ENCODE assay signal across 25 cellular contexts in genomic region chr5:59525310-59525709, GRCh38.
"Had no signal": no experiment of that assay in that cellular context is flagged by ENCODE, and none has a peak within 500 bp of the region (broad histone marks: within the 10 kb centered on the region; RNA-seq: fewer than 3 reads in every experiment).

No MANE protein-coding gene starts in this region.

- H3K36me3 Mint-ChIP-seq: activated CD8-positive, alpha-beta memory T cell treated with anti-CD3 and anti-CD28 coated beads, Interleukin-2, amount 10 ng/mL, durations not matched to agents 7 days and 5 days; activated naive CD4-positive, alpha-beta T cell treated with anti-CD3 and anti-CD28 coated beads, Interleukin-2, amount 50 U/mL, for 24 hours; T-cell had no signal

- H3K27ac Mint-ChIP-seq: activated B cell treated with CpG ODN at 0.5 μM for 24 hours; activated CD4-positive, alpha-beta T cell treated with anti-CD3 and anti-CD28 coated beads, Interleukin-2, amount 10 ng/mL, durations not matched to agents 24 days and 14 days; activated CD8-positive, alpha-beta memory T cell treated with anti-CD3 and anti-CD28 coated beads, Interleukin-2, amount 10 ng/mL, durations not matched to agents 7 days and 5 days; activated naive CD4-positive, alpha-beta T cell treated with anti-CD3 and anti-CD28 coated beads, Interleukin-2, amount 50 U/mL, for 24 hours; activated T-cell treated with anti-CD3 and anti-CD28 coated beads, Interleukin-2, amount 50 U/mL, for 24 hours; activated T-helper 1 cell treated with anti-CD3 and anti-CD28 coated beads, Interleukin-12 subunit alpha, Interleukin-12 subunit beta, Interleukin-2, Interleukin-4 antibody, amounts not matched to agents 30 ng/mL and 10 ng/mL and 1 ng/mL, durations not matched to agents 14 hours and 24 hours and 36 hours; T-cell had no signal

- H3K27ac ChIP-seq: body of pancreas, SK-N-MC had no signal

- H3K4me3 ChIP-seq: body of pancreas, SK-N-MC had no signal

- DNase-seq: activated B cell treated with CpG ODN at 0.5 μM for 24 hours; activated CD4-positive, alpha-beta T cell treated with anti-CD3 and anti-CD28 coated beads for 1 hour; activated CD4-positive, alpha-beta T cell treated with anti-CD3 and anti-CD28 coated beads, Interleukin-2, amount 10 ng/mL, durations not matched to agents 24 days and 14 days; activated CD4-positive, alpha-beta T cell treated with anti-CD3 and anti-CD28 coated beads, Interleukin-2, amount 50 U/mL, for 48 hours; activated CD8-positive, alpha-beta memory T cell treated with anti-CD3 and anti-CD28 coated beads, Interleukin-2, amount 10 ng/mL, durations not matched to agents 7 days and 5 days; activated effector memory CD4-positive, alpha-beta T cell treated with Interleukin-2 at 50 U/mL for 16 hours; activated naive CD4-positive, alpha-beta T cell; activated T-cell treated with anti-CD3 and anti-CD28 coated beads, Interleukin-2, amount 50 U/mL, for 24 hours; aorta; body of pancreas; NCI-H1048; NCI-H146; NCI-H1930; NCI-H2107; NCI-H2171 treated with DMSO at 0.1 percent for 48 hours; NCI-H226; NCI-H526; NCI-H774; SIG-M5; T-cell; T-helper 2 cell; T1000 had no signal

- H3K4me3 Mint-ChIP-seq: activated B cell treated with CpG ODN at 0.5 μM for 24 hours; activated CD4-positive, alpha-beta T cell treated with anti-CD3 and anti-CD28 coated beads, Interleukin-2, amount 10 ng/mL, durations not matched to agents 24 days and 14 days; activated CD8-positive, alpha-beta memory T cell treated with anti-CD3 and anti-CD28 coated beads, Interleukin-2, amount 10 ng/mL, durations not matched to agents 7 days and 5 days; activated naive CD4-positive, alpha-beta T cell treated with anti-CD3 and anti-CD28 coated beads, Interleukin-2, amount 50 U/mL, for 24 hours; activated T-cell treated with anti-CD3 and anti-CD28 coated beads, Interleukin-2, amount 50 U/mL, for 24 hours; activated T-helper 1 cell treated with anti-CD3 and anti-CD28 coated beads, Interleukin-12 subunit alpha, Interleukin-12 subunit beta, Interleukin-2, Interleukin-4 antibody, amounts not matched to agents 30 ng/mL and 10 ng/mL and 1 ng/mL, durations not matched to agents 14 hours and 24 hours and 36 hours; T-cell had no signal

- H3K27me3 Mint-ChIP-seq: activated B cell treated with CpG ODN at 0.5 μM for 24 hours; activated CD4-positive, alpha-beta T cell treated with anti-CD3 and anti-CD28 coated beads, Interleukin-2, amount 10 ng/mL, durations not matched to agents 24 days and 14 days; activated CD8-positive, alpha-beta memory T cell treated with anti-CD3 and anti-CD28 coated beads, Interleukin-2, amount 10 ng/mL, durations not matched to agents 7 days and 5 days; activated naive CD4-positive, alpha-beta T cell treated with anti-CD3 and anti-CD28 coated beads, Interleukin-2, amount 50 U/mL, for 24 hours; activated T-cell treated with anti-CD3 and anti-CD28 coated beads, Interleukin-2, amount 50 U/mL, for 24 hours; T-cell had no signal

- H3K4me1 Mint-ChIP-seq: activated B cell treated with CpG ODN at 0.5 μM for 24 hours; activated CD4-positive, alpha-beta T cell treated with anti-CD3 and anti-CD28 coated beads, Interleukin-2, amount 10 ng/mL, durations not matched to agents 24 days and 14 days; activated CD8-positive, alpha-beta memory T cell treated with anti-CD3 and anti-CD28 coated beads, Interleukin-2, amount 10 ng/mL, durations not matched to agents 7 days and 5 days; activated naive CD4-positive, alpha-beta T cell treated with anti-CD3 and anti-CD28 coated beads, Interleukin-2, amount 50 U/mL, for 24 hours; T-cell had no signal

- H3K27me3 ChIP-seq: body of pancreas had no signal

- ATAC-seq: activated CD8-positive, alpha-beta memory T cell treated with anti-CD3 and anti-CD28 coated beads, Interleukin-2, amount 10 ng/mL, durations not matched to agents 7 days and 5 days; body of pancreas; T-cell had no signal

- H3K9me3 Mint-ChIP-seq: activated naive CD4-positive, alpha-beta T cell treated with anti-CD3 and anti-CD28 coated beads, Interleukin-2, amount 50 U/mL, for 24 hours had no signal

- H3K4me1 ChIP-seq: body of pancreas had no signal

- H3K9me3 ChIP-seq: body of pancreas had no signal
